1 cellular context compared by ENCODE assay signal in genomic region chr10:118712930-118713634, GRCh38.
TF ChIP-seq lines count a peak whose summit lies in the region.

No MANE protein-coding gene starts in this region.

TF ChIP-seq in SK-N-SH treated with all-trans-retinoic acid at 6 μM for 48 hours, 23 proteins besides CTCF, POLR2A, EP300 and RAD21 (continued from another document):
- no peak for TF ChIP-seq CREB5 (CRISPR knock-in tag; IDR thresholded peaks at IDR 0.05; ENCODE audit: low read depth)
